In the genomic region with DNA sequence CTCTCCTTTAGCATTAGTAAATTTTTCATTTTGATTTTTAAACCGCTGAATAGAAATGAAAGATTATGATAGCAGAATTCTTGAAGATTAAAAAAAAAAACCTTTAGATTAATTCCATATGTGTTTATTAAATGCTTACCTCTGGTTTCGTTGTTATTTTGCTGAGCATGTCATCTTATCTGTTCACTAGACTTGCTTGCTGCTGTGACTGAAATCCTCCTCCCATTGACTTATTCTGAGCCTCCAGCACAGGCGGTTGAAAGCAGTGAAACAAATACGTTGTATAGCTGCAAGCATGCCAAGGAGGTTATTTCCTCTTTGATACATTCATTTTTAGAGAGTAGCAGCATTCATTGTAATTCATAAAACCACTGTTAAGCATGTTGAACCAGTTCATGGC, we compare ENCODE assay signal across 11 cellular contexts. TPM values are rescaled to one million over a fixed set of nuclear protein-coding genes. Genes with fewer than 3 reads are reported as not detected.
A peak's percentile ranks its signal among the peaks of the same experiment; 100 is the strongest.
DNase-seq lines count a peak whose midpoint lies in the region; ATAC-seq and TF ChIP-seq lines count a peak whose summit lies in the region.
"Had no signal": no experiment of that assay in that cellular context is flagged by ENCODE, and none has a peak within 500 bp of the region (broad histone marks: within the 10 kb centered on the region; RNA-seq: fewer than 3 reads in every experiment).

A gene (minus strand): TSS at position 210 of the 400 bp plus-strand sequence. CDS start 1,278 bp downstream, outside the sequence.

- WGBS in prostate gland: 33% methylated on average over 4 of the region's 4 CpGs

- no peak within 1 kb of the TSS for H3K27ac ChIP-seq in CD8-positive, alpha-beta T cell (ENCODE audit: low read depth, low read length)
- H3K27ac ChIP-seq in coronary artery (no peak within 1 kb of the TSS), prostate gland (no peak within 1 kb of the TSS)
- H3K27ac ChIP-seq: GM23248, RWPE1 had no signal

- POLR2A ChIA-PET in CD8-positive, alpha-beta T cell (lab: Charles Lee): interaction anchor here (0.5 to 0.7 kb wide), 2 partner anchors 14 to 260 kb away, joined by 3 read pairs; a partner anchor contains a TSS

- H3K4me1 Mint-ChIP-seq in CD8-positive, alpha-beta T cell (ENCODE audit: low read depth): peaks cover 22% of the 10 kb centered on the region

- ATAC-seq in CD8-positive, alpha-beta T cell: no peak
- ATAC-seq in GM21447 (IDR thresholded peaks at IDR 0.05; ENCODE audit: unreplicated experiment): no peak

- H3K4me3 Mint-ChIP-seq in CD8-positive, alpha-beta T cell: peak within 1 kb of the TSS; percentile 38
- H3K4me3 Mint-ChIP-seq: IgD-negative memory B cell had no signal

- H3K9me3 ChIP-seq in CD8-positive, alpha-beta T cell (ENCODE audit: low read length): no peaks in the 10 kb centered on the region
- H3K9me3 ChIP-seq in mucosa of stomach (ENCODE audit: control insufficient read depth, low read length) (no peaks in the 10 kb centered on the region), prostate gland (no peaks in the 10 kb centered on the region)

- H3K27me3 Mint-ChIP-seq in CD8-positive, alpha-beta T cell (ENCODE audit: low read depth): no peaks in the 10 kb centered on the region
- H3K27me3 Mint-ChIP-seq: IgD-negative memory B cell had no signal

- H3K4me3 ChIP-seq in CD8-positive, alpha-beta T cell (ENCODE audit: low read depth, low read length): no peak within 1 kb of the TSS
- H3K4me3 ChIP-seq in coronary artery (peak within 1 kb of the TSS; percentile 54), mucosa of stomach (ENCODE audit: low read length) (no peak within 1 kb of the TSS), prostate gland (no peak within 1 kb of the TSS)
- H3K4me3 ChIP-seq: GM23248 had no signal

- peak within 1 kb of the TSS; percentile 42 for H3K27ac Mint-ChIP-seq in CD8-positive, alpha-beta T cell
- H3K27ac Mint-ChIP-seq: IgD-negative memory B cell had no signal

- H3K9ac ChIP-seq in mucosa of stomach (ENCODE audit: low read length): peak within 1 kb of the TSS; percentile 19
- H3K9ac ChIP-seq: GM23248 had no signal

- DNase-seq in CD8-positive, alpha-beta T cell: no peak
- DNase-seq in MV-4-11 (lab: John Stamatoyannopoulos, UW): peak; percentile 33
- no peak for DNase-seq in coronary artery (ENCODE audit: low spot score)
- DNase-seq in NCI-H1436 (lab: John Stamatoyannopoulos, UW): no peak
- no peak for DNase-seq in prostate gland (ENCODE audit: low spot score)
- no peak for DNase-seq in activated CD8-positive, alpha-beta memory T cell treated with anti-CD3 and anti-CD28 coated beads, Interleukin-2, amount 50 U/mL, for 48 hours
- DNase-seq: GM23248 had no signal

- intact Hi-C loops in CD8-positive, alpha-beta T cell (cut with DNase I, micrococcal nuclease): no loop called here
- intact Hi-C loops in prostate gland (cut with DNase I): no loop called here

- H3K9me3 Mint-ChIP-seq in CD8-positive, alpha-beta T cell: no peaks in the 10 kb centered on the region
- H3K9me3 Mint-ChIP-seq: IgD-negative memory B cell had no signal

- H3K27me3 ChIP-seq in CD8-positive, alpha-beta T cell (ENCODE audit: insufficient read depth, low read length): no peaks in the 10 kb centered on the region
- no peaks in the 10 kb centered on the region for H3K27me3 ChIP-seq in mucosa of stomach (ENCODE audit: control insufficient read depth, insufficient read depth, low read length)
- no peaks in the 10 kb centered on the region for H3K27me3 ChIP-seq in prostate gland (replicated peaks; ENCODE audit: insufficient read depth)

- H3K36me3 ChIP-seq in CD8-positive, alpha-beta T cell (ENCODE audit: insufficient read depth, low read length): no peaks in the 10 kb centered on the region
- no peaks in the 10 kb centered on the region for H3K36me3 ChIP-seq in mucosa of stomach (ENCODE audit: control insufficient read depth, insufficient read depth, low read length)
- H3K36me3 ChIP-seq in prostate gland: no peaks in the 10 kb centered on the region

- H3K36me3 Mint-ChIP-seq in CD8-positive, alpha-beta T cell: no peaks in the 10 kb centered on the region

- H3K4me1 ChIP-seq in CD8-positive, alpha-beta T cell (ENCODE audit: insufficient read depth, low read length): no peaks in the 10 kb centered on the region
- H3K4me1 ChIP-seq in mucosa of stomach (ENCODE audit: control insufficient read depth, insufficient read depth, low read length) (peaks cover 28% of the 10 kb centered on the region), prostate gland (replicated peaks) (no peaks in the 10 kb centered on the region)

- CTCF ChIA-PET in CD8-positive, alpha-beta T cell (lab: Charles Lee): no interaction called here

- no peak for TF ChIP-seq CTCF in CD8-positive, alpha-beta T cell (IDR thresholded peaks at IDR 0.05)
- TF ChIP-seq CTCF in coronary artery (IDR thresholded peaks at IDR 0.05) (no peak), prostate gland (IDR thresholded peaks at IDR 0.05) (no peak)

- no peak for TF ChIP-seq POLR2A in prostate gland (IDR thresholded peaks at IDR 0.05)

RNA-seq across cellular contexts. Expression of the gene that starts here (rescaled TPM):
- total RNA-seq in CD8-positive, alpha-beta T cell: not detected
- not detected for total RNA-seq in prostate gland
- total RNA-seq: GM23248 had no signal
